Comparison of ENCODE assay signal across 19 cellular contexts in genomic region chr17:55465771-55466170, GRCh38. TPM values are rescaled to one million over a fixed set of nuclear protein-coding genes. Genes with fewer than 3 reads are reported as not detected.
"Had no signal": no experiment of that assay in that cellular context is flagged by ENCODE, and none has a peak within 500 bp of the region (broad histone marks: within the 10 kb centered on the region; RNA-seq: fewer than 3 reads in every experiment).

No MANE protein-coding gene starts in this region.

RNA-seq across cellular contexts. Expression of gene SMIM36, which starts 45.5 kb away (rescaled TPM):
- total RNA-seq: colonic mucosa, dermis microvascular lymphatic vessel endothelial cell, endodermal cell, esophagus mucosa, esophagus squamous epithelium, gastrocnemius medialis, glomerular endothelial cell, heart right ventricle, kidney epithelial cell, left cardiac atrium, left lung, lower leg skin, lower lobe of right lung, lung microvascular endothelial cell, mesenteric fat pad, mesothelial cell of epicardium, mucosa of descending colon, myocyte had no signal
- polyA plus RNA-seq: heart right ventricle, keratinocyte had no signal
